9 cellular contexts compared by ENCODE assay signal in genomic region chr1:168082008-168082876, GRCh38. TPM values are rescaled to one million over a fixed set of nuclear protein-coding genes. Genes with fewer than 3 reads are reported as not detected.
A peak's percentile ranks its signal among the peaks of the same experiment; 100 is the strongest.
DNase-seq lines count a peak whose midpoint lies in the region; ATAC-seq and TF ChIP-seq lines count a peak whose summit lies in the region.
"Had no signal": no experiment of that assay in that cellular context is flagged by ENCODE, and none has a peak within 500 bp of the region (broad histone marks: within the 10 kb centered on the region; RNA-seq: fewer than 3 reads in every experiment).

No MANE protein-coding gene starts in this region.

- peaks cover 2 to 68% (median 25%) of the 10 kb centered on the region in 9 donors for H3K4me1 ChIP-seq in heart right ventricle
- H3K4me1 ChIP-seq: BLaER1 had no signal

- H2AFZ ChIP-seq in SU-DHL-6 (ENCODE audit: low read depth, low read length, severe bottlenecking), result no peak overlapping the region

- H3K27ac ChIP-seq in SU-DHL-6 (ENCODE audit: low read depth, low read length) (no peak overlapping the region), heart right ventricle (peak overlapping the region in 4 of 10 donors; percentile 55 to 73 (median 63))
- H3K27ac ChIP-seq: BLaER1 had no signal

- H3K36me3 ChIP-seq in SU-DHL-6 (ENCODE audit: low read length) (no peaks in the 10 kb centered on the region), heart right ventricle (peaks cover 0 to 38% (median 0%) of the 10 kb centered on the region in 9 donors)

- TF ChIP-seq CTCF in SU-DHL-6 (IDR thresholded peaks at IDR 0.05; ENCODE audit: insufficient read depth, low read length, poor library complexity, severe bottlenecking) (peak; percentile 61), heart right ventricle (IDR thresholded peaks at IDR 0.05) (peak; percentile 74 to 93 (median 87))

- H3K79me2 ChIP-seq in SU-DHL-6 (ENCODE audit: insufficient read depth, low read length), result no peaks in the 10 kb centered on the region

- H4K20me1 ChIP-seq in SU-DHL-6 (ENCODE audit: low read depth, low read length), result no peaks in the 10 kb centered on the region
- H4K20me1 ChIP-seq: BLaER1 had no signal

- H3K9me2 ChIP-seq in SU-DHL-6 (replicated peaks; ENCODE audit: insufficient read depth, low read length), result no peaks in the 10 kb centered on the region

- ATAC-seq in HG02852 (IDR thresholded peaks at IDR 0.05; ENCODE audit: unreplicated experiment) (peak; percentile 86), heart right ventricle (peak; percentile 36 to 75 (median 64))

- H3K4me3 ChIP-seq in SU-DHL-6 (ENCODE audit: insufficient read depth, low read length, poor library complexity, severe bottlenecking) (no peak overlapping the region), heart right ventricle (no peak overlapping the region)
- H3K4me3 ChIP-seq: BLaER1 had no signal

- DNase-seq in NK-92 treated with Interleukin-12 subunit alpha and Interleukin-12 subunit beta, amount 100 ng/mL, for 24 hours (lab: John Stamatoyannopoulos, UW), result peak; percentile 32
- DNase-seq in NK-92 (lab: John Stamatoyannopoulos, UW; ENCODE audit: unreplicated experiment) (no peak), NCI-H1417 treated with DMSO at 0.1 percent for 48 hours (lab: John Stamatoyannopoulos, UW) (peak; percentile 40), heart right ventricle (peak; percentile 55 to 65), retina (peak; percentile 68)
- DNase-seq in activated naive CD8-positive, alpha-beta T cell treated with anti-CD3 and anti-CD28 coated beads, Interleukin-2, amount 50 U/mL, for 16 hours (ENCODE audit: low read depth, low spot score), result peak; percentile 27

- H3K9ac ChIP-seq in SU-DHL-6 (ENCODE audit: low read length), result no peak overlapping the region
- H3K9ac ChIP-seq: BLaER1 had no signal

- H3K9me3 ChIP-seq in SU-DHL-6 (ENCODE audit: insufficient read depth, low read length), result no peaks in the 10 kb centered on the region
- H3K9me3 ChIP-seq in heart right ventricle, result no peaks in the 10 kb centered on the region
- H3K9me3 ChIP-seq: BLaER1 had no signal

- H3K4me2 ChIP-seq in SU-DHL-6 (ENCODE audit: low read depth, low read length, poor library complexity, severe bottlenecking), result no peak overlapping the region
- H3K4me2 ChIP-seq: BLaER1 had no signal

- 54 to 55% methylated on average over 8 of the region's 8 CpGs for WGBS in heart right ventricle, 2 donors

- intact Hi-C loops in heart right ventricle (cut with DNase I), result loop anchor here in 6 of 10 donors (5.0 to 10.0 kb wide), 9 partner anchors 60 to 367 kb away; partner anchors contain the start of genes DCAF6 (in 5 of the 6), MPC2 (in 5 of the 6) and MPZL1 (in 3 of the 6)

- H3F3A ChIP-seq in SU-DHL-6 (ENCODE audit: insufficient read depth), result no peaks in the 10 kb centered on the region

- H3K27me3 ChIP-seq in SU-DHL-6 (ENCODE audit: low read length), result no peaks in the 10 kb centered on the region
- no peaks in the 10 kb centered on the region for H3K27me3 ChIP-seq in heart right ventricle
- H3K27me3 ChIP-seq: BLaER1 had no signal

RNA-seq across cellular contexts. Expression of gene GPR161, which starts 54.5 kb away (rescaled TPM):
- 1 to 10 TPM in 9 of 10 donors, under 1 TPM in 1; 0.93 to 3.3 (median 2.3) TPM for total RNA-seq in heart right ventricle
- polyA plus RNA-seq in heart right ventricle, result 1 to 10 TPM; 1.1 to 2.3 TPM
